In the genomic region with DNA sequence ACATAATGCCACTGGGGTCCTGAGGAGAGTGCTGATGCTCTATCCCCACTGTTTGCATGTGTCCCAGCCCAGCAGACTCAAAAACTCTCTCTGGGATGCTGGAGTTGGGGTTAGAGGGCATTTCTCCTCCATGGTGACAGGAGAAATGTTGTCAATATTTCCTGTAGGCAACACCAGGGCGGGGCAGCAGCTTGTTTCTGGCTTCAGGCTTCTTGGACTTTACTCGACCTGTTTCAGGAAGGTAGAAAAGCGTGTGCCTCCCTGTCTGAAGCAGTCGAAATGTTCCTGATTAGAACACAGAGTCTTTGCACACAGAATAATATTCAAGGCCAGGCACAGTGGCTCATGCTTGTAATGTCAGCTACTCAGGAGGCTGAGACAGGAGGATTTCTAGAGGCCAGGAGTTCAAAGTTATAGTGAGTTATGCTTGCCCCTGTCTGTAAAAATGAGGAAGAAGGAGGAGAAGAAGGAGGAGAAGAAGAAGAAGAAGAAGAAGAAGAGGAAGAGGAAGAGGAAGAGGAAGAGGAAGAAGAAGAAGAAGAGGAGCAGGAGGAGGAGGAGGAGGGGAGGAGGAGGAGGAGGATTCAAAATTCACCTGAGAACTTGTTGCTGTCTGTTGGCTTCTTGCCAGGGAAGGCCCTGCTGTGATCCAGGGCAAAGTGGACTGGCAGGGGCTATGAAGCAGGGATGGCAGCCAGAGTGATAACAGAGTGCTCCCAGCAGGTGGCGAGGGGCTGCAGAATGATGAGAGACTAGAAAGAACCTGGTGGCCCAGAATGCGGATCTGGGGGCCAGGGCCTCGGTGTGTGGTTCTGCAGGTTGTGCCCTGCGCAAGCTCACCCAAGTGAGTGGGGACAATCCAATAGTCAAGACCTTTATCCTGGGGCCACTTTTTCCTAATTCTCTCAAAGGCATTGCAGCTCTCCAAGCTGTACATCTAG, we compare ENCODE assay signal across 2 cellular contexts.
TF ChIP-seq lines count a peak whose summit lies in the region.

No MANE protein-coding gene starts in this region.

TF ChIP-seq in HCT116, 20 proteins besides CTCF, POLR2A, EP300 and RAD21 (continued from another document):
- TF ChIP-seq, protein P1, sequence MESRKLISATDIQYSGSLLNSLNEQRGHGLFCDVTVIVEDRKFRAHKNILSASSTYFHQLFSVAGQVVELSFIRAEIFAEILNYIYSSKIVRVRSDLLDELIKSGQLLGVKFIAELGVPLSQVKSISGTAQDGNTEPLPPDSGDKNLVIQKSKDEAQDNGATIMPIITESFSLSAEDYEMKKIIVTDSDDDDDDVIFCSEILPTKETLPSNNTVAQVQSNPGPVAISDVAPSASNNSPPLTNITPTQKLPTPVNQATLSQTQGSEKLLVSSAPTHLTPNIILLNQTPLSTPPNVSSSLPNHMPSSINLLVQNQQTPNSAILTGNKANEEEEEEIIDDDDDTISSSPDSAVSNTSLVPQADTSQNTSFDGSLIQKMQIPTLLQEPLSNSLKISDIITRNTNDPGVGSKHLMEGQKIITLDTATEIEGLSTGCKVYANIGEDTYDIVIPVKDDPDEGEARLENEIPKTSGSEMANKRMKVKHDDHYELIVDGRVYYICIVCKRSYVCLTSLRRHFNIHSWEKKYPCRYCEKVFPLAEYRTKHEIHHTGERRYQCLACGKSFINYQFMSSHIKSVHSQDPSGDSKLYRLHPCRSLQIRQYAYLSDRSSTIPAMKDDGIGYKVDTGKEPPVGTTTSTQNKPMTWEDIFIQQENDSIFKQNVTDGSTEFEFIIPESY (IDR thresholded peaks at IDR 0.05; ENCODE audit: extremely low read depth, insufficient replicate concordance, low read length) = no peak
- TF ChIP-seq, protein P2, sequence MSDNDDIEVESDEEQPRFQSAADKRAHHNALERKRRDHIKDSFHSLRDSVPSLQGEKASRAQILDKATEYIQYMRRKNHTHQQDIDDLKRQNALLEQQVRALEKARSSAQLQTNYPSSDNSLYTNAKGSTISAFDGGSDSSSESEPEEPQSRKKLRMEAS (IDR thresholded peaks at IDR 0.05) = no peak
- TF ChIP-seq ZNF274 (IDR thresholded peaks at IDR 0.05; ENCODE audit: low read depth, low read length) = no peak
- TF ChIP-seq POLR2AphosphoS5 (IDR thresholded peaks at IDR 0.05; ENCODE audit: low read depth, low read length) = no peak
- TF ChIP-seq JUND (IDR thresholded peaks at IDR 0.05) = no peak

TF ChIP-seq in SK-N-SH, 30 proteins besides CTCF, POLR2A, EP300 and RAD21 (continued from another document):
- TF ChIP-seq, protein P3, sequence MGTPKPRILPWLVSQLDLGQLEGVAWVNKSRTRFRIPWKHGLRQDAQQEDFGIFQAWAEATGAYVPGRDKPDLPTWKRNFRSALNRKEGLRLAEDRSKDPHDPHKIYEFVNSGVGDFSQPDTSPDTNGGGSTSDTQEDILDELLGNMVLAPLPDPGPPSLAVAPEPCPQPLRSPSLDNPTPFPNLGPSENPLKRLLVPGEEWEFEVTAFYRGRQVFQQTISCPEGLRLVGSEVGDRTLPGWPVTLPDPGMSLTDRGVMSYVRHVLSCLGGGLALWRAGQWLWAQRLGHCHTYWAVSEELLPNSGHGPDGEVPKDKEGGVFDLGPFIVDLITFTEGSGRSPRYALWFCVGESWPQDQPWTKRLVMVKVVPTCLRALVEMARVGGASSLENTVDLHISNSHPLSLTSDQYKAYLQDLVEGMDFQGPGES (IDR thresholded peaks at IDR 0.05; ENCODE audit: low read depth, low read length) = no peak
- TF ChIP-seq FOSL2 (IDR thresholded peaks at IDR 0.05; ENCODE audit: borderline replicate concordance, low read depth) = no peak
- no peak for TF ChIP-seq RXRA (IDR thresholded peaks at IDR 0.05; ENCODE audit: borderline replicate concordance, low read depth)
- TF ChIP-seq TCF12 (IDR thresholded peaks at IDR 0.05) = no peak
- TF ChIP-seq, protein P2 (IDR thresholded peaks at IDR 0.05; ENCODE audit: low read depth) = no peak
- no peak for TF ChIP-seq EZH2phosphoT487 (IDR thresholded peaks at IDR 0.05; ENCODE audit: borderline replicate concordance, low read depth)
- TF ChIP-seq NRF1 (IDR thresholded peaks at IDR 0.05; ENCODE audit: low read depth, low read length) = no peak
- TF ChIP-seq JUND (IDR thresholded peaks at IDR 0.05) = no peak
- no peak for TF ChIP-seq ELF1 (IDR thresholded peaks at IDR 0.05)
- TF ChIP-seq RFX5 (IDR thresholded peaks at IDR 0.05; ENCODE audit: low read length) = no peak
- TF ChIP-seq FOXJ3 (CRISPR knock-in tag; IDR thresholded peaks at IDR 0.05) = no peak
- peak; percentile 46; the same call in 1 of the 2 replicates for TF ChIP-seq SMC3 (IDR thresholded peaks at IDR 0.05; ENCODE audit: low read depth, low read length)
TF ChIP-seq in SK-N-SH: peak in this region for 2.
